Comparison of ENCODE assay signal across 12 cellular contexts in the genomic region with DNA sequence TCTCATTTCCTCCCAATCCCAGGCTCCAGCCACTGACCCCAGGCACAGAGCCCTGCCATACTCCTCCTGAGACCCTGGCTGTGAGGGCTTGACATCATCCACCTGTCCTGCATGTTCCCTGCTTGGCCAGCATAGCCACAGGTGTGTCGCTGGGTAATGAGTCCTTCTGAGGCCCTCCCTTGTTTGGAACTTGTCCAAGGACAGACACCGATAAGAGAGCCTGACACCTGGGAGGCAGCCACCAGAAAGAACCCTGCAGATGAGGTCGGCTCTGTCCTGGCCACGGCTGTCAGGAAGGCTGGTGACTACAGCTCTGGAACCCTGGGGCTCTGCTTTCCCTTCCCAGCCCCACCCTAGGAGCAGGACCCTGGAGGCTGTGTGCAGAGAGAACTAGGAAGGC. TPM values are rescaled to one million over a fixed set of nuclear protein-coding genes. Genes with fewer than 3 reads are reported as not detected.
A peak's percentile ranks its signal among the peaks of the same experiment; 100 is the strongest.
DNase-seq lines count a peak whose midpoint lies in the region; ATAC-seq and TF ChIP-seq lines count a peak whose summit lies in the region.
"Had no signal": no experiment of that assay in that cellular context is flagged by ENCODE, and none has a peak within 500 bp of the region (broad histone marks: within the 10 kb centered on the region; RNA-seq: fewer than 3 reads in every experiment).

No MANE protein-coding gene starts in this region.

- no peak overlapping the region for H3K4ac ChIP-seq in neuronal stem cell (ENCODE audit: low read length)

- H3K23ac ChIP-seq in neuronal stem cell (ENCODE audit: low read depth, low read length, poor library complexity): peak overlapping the region; percentile 87

- H2BK15ac ChIP-seq in neuronal stem cell (ENCODE audit: low read length): no peak overlapping the region

- H3K36me3 ChIP-seq in neuronal stem cell (replicated peaks in 1 of 2; ENCODE audit: control insufficient read depth in 2 of 2, insufficient read depth in 2 of 2, low read length in 2 of 2): peaks cover 9 to 54% of the 10 kb centered on the region in 2 donors

- H3K79me1 ChIP-seq in neuronal stem cell (ENCODE audit: low read depth, low read length): no peaks in the 10 kb centered on the region

- peak overlapping the region; percentile 95 to 99 for H3K27ac Mint-ChIP-seq in T-cell

- H3K9ac ChIP-seq in neuronal stem cell (ENCODE audit: low read depth, low read length, poor library complexity): peak overlapping the region; percentile 31

- TF ChIP-seq CTCF in GM20000 (IDR thresholded peaks at IDR 0.05; ENCODE audit: extremely low read depth, missing control alignments): no peak

- peaks cover 0 to 6% of the 10 kb centered on the region in 2 donors for H3K9me3 ChIP-seq in neuronal stem cell (replicated peaks in 1 of 2; ENCODE audit: control insufficient read depth in 2 of 2, insufficient read depth in 1 of 2, low read depth in 1 of 2, low read length in 2 of 2)

- H2BK12ac ChIP-seq in neuronal stem cell (ENCODE audit: low read length): no peak overlapping the region

- POLR2A ChIA-PET in T-cell (lab: Charles Lee): interaction anchor here in 1 of 2 donors (0.5 to 1.0 kb wide), 2 partner anchors 35 to 70 kb away, joined by 4 to 5 read pairs; a partner anchor contains a TSS

- H3K4me1 ChIP-seq in neuronal stem cell (ENCODE audit: control insufficient read depth in 2 of 2, insufficient read depth in 1 of 2, low read depth in 1 of 2, low read length in 2 of 2): peaks cover 0 to 4% of the 10 kb centered on the region in 2 donors

- H3K4me1 Mint-ChIP-seq in T-cell: peaks cover 58 to 68% (median 60%) of the 10 kb centered on the region in 3 donors

- no peak overlapping the region for H2BK120ac ChIP-seq in neuronal stem cell (ENCODE audit: low read depth, low read length)

- peak; percentile 4 for ATAC-seq in HG03103 (IDR thresholded peaks at IDR 0.05; ENCODE audit: low read depth, unreplicated experiment)
- ATAC-seq in T-cell (replicated peaks in 1 of 4): no peak
- ATAC-seq in HG02678 (IDR thresholded peaks at IDR 0.05; ENCODE audit: unreplicated experiment): no peak

- no peak overlapping the region for H3K4me3 ChIP-seq in neuronal stem cell (ENCODE audit: low read length in 2 of 2)

- no peaks in the 10 kb centered on the region for H3K27me3 Mint-ChIP-seq in T-cell

- H2AFZ ChIP-seq in neuronal stem cell (ENCODE audit: low read length): no peak overlapping the region

- H3K18ac ChIP-seq in neuronal stem cell (ENCODE audit: low read length): no peak overlapping the region

- no peaks in the 10 kb centered on the region for H3K9me3 Mint-ChIP-seq in T-cell

- DNase-seq in NCI-H1436 (lab: John Stamatoyannopoulos, UW): peak; percentile 25
- DNase-seq in NCI-H1436 treated with DMSO at 0.1 percent for 48 hours (lab: John Stamatoyannopoulos, UW): no peak
- DNase-seq in T-cell: no peak
- no peak for DNase-seq in neuronal stem cell (ENCODE audit: low spot score)
- no peak for DNase-seq in GF-D8 (lab: John Stamatoyannopoulos, UW)
- DNase-seq in GM20000 (ENCODE audit: low spot score): no peak
- DNase-seq: activated CD4-positive, alpha-beta T cell treated with anti-CD3 and anti-CD28 coated beads for 4 hours; stimulated activated CD8-positive, alpha-beta memory T cell treated with anti-CD3 and anti-CD28 coated beads, Interleukin-4, amount 100 ng/mL, for 48 hours had no signal

- no peaks in the 10 kb centered on the region for H3K27me3 ChIP-seq in neuronal stem cell (ENCODE audit: control insufficient read depth in 3 of 3, insufficient read depth in 3 of 3, low read depth in 1 of 3, low read length in 3 of 3)

- H4K8ac ChIP-seq in neuronal stem cell (ENCODE audit: low read depth, low read length): no peak overlapping the region

- no peak overlapping the region for H4K91ac ChIP-seq in neuronal stem cell (ENCODE audit: low read depth, low read length, poor library complexity)

- no peak overlapping the region for H3K27ac ChIP-seq in neuronal stem cell (replicated peaks; ENCODE audit: low read length)

- no peak overlapping the region for H3K4me2 ChIP-seq in neuronal stem cell (ENCODE audit: insufficient read depth, low read length, poor library complexity, severe bottlenecking)

- WGBS in neuronal stem cell (ENCODE audit: extremely low coverage in 2 of 2, insufficient read length in 2 of 2, insufficient replicate concordance in 1 of 2), 2 donors: no CpG with 5 or more reads among the region's 4 CpGs

- no peak overlapping the region for H3K14ac ChIP-seq in neuronal stem cell (ENCODE audit: low read length)

- peak overlapping the region in 1 of 3 donors; percentile 56 for H3K4me3 Mint-ChIP-seq in T-cell

- peaks cover 33% of the 10 kb centered on the region for H3K36me3 Mint-ChIP-seq in T-cell

- CTCF ChIA-PET in T-cell (lab: Charles Lee): interaction anchor here in 1 of 2 donors (1.0 kb wide), 1 partner anchor 34 kb away, joined by 5 read pairs; no protein-coding TSS in a partner anchor

- H2AK5ac ChIP-seq in neuronal stem cell (ENCODE audit: low read depth, low read length): no peak overlapping the region

- no peak overlapping the region for H2BK5ac ChIP-seq in neuronal stem cell (ENCODE audit: low read length)

RNA-seq across cellular contexts. Expression of a gene that starts 34.6 kb away (rescaled TPM):
- 100 to 1,000 TPM; 332 to 473 (median 390) TPM for total RNA-seq in T-cell
- polyA plus RNA-seq in neuronal stem cell (2013, experiment 1 of 2): 9.6 TPM
- polyA plus RNA-seq in neuronal stem cell (2013, experiment 2 of 2): 8.6 TPM

RNA-seq across cellular contexts. Expression of a gene that starts 37.7 kb away (rescaled TPM):
- total RNA-seq in T-cell: 1 to 10 TPM in 4 of 5 donors, under 1 TPM in 1; 0.98 to 5.2 (median 3.7) TPM
- 9.9 TPM for polyA plus RNA-seq in neuronal stem cell (2013, experiment 1 of 2)
- 9.9 TPM for polyA plus RNA-seq in neuronal stem cell (2013, experiment 2 of 2)

RNA-seq across cellular contexts. Expression of a gene that starts 41.3 kb away (rescaled TPM):
- under 1 TPM; 0.23 to 0.63 (median 0.35) TPM for total RNA-seq in T-cell
- 0.33 TPM for polyA plus RNA-seq in neuronal stem cell (2013, experiment 1 of 2)
- polyA plus RNA-seq in neuronal stem cell (2013, experiment 2 of 2): 0.21 TPM
- total RNA-seq: A172, pulmonary artery endothelial cell had no signal
